25 cellular contexts compared by ENCODE assay signal in the genomic region with DNA sequence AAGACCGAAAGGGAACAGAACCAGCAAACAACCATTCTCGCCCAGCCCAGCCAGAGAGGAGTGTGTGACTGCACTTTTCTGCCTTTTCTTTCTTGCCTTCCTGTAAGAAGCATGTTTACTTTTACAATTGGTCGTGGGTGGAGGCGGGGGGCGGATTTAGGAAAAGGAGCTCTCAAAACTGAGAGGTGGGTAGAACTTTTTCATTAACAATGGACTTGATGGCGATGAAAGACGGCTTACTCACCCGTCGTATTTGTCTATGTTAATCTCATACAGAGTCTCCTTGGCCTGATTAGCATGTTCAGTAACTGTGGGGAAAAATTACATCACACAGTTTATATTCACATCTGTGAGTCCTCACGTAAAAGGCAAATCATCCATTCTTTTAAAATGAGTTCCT. TPM values are rescaled to one million over a fixed set of nuclear protein-coding genes. Genes with fewer than 3 reads are reported as not detected.
A peak's percentile ranks its signal among the peaks of the same experiment; 100 is the strongest.
DNase-seq lines count a peak whose midpoint lies in the region; ATAC-seq and TF ChIP-seq lines count a peak whose summit lies in the region.
"Had no signal": no experiment of that assay in that cellular context is flagged by ENCODE, and none has a peak within 500 bp of the region (broad histone marks: within the 10 kb centered on the region; RNA-seq: fewer than 3 reads in every experiment).

No MANE protein-coding gene starts in this region.

- TF ChIP-seq CTCF in esophagus squamous epithelium (IDR thresholded peaks at IDR 0.05) (no peak), CD14-positive monocyte (IDR thresholded peaks at IDR 0.05) (no peak)

- no peaks in the 10 kb centered on the region for H3K4me1 ChIP-seq in CD8-positive, alpha-beta memory T cell (ENCODE audit: insufficient read depth, low read length)
- H3K4me1 ChIP-seq in esophagus squamous epithelium: peaks cover 0 to 21% (median 0%) of the 10 kb centered on the region in 3 donors
- H3K4me1 ChIP-seq: left lung had no signal

- no peak for ATAC-seq in effector memory CD8-positive, alpha-beta T cell (replicated peaks)
- ATAC-seq: left lung; naive thymus-derived CD4-positive, alpha-beta T cell had no signal

- peaks cover 19% of the 10 kb centered on the region for H3K4me1 Mint-ChIP-seq in activated T-cell treated with anti-CD3 and anti-CD28 coated beads, Interleukin-2, amount 50 U/mL, for 24 hours (ENCODE audit: low read depth)
- H3K4me1 Mint-ChIP-seq in CD8-positive, alpha-beta memory T cell: peaks cover 8 to 23% (median 14%) of the 10 kb centered on the region in 3 donors
- peaks cover 7 to 15% of the 10 kb centered on the region in 2 donors for H3K4me1 Mint-ChIP-seq in effector memory CD8-positive, alpha-beta T cell (ENCODE audit: low read depth in 2 of 2)
- no peaks in the 10 kb centered on the region for H3K4me1 Mint-ChIP-seq in CD14-positive monocyte

- no peak overlapping the region for H3K27ac ChIP-seq in CD8-positive, alpha-beta memory T cell (ENCODE audit: low read depth, low read length)
- peak overlapping the region; percentile 69; the same call in 1 of the 2 replicates for H3K27ac ChIP-seq in SK-N-MC
- H3K27ac ChIP-seq in esophagus squamous epithelium: peak overlapping the region in 3 of 4 donors; percentile 29 to 44 (median 32)
- H3K27ac ChIP-seq: adrenal gland; BLaER1 treated with 17β-estradiol and CSF1 and Interleukin-3, amounts not matched to agents 10 nM and 100 nM; epithelial cell of prostate; hepatocyte; left lung; spleen; upper lobe of left lung had no signal

- peaks cover 95% of the 10 kb centered on the region for H3K36me3 Mint-ChIP-seq in activated T-cell treated with anti-CD3 and anti-CD28 coated beads, Interleukin-2, amount 50 U/mL, for 24 hours (ENCODE audit: low read depth)
- H3K36me3 Mint-ChIP-seq in CD8-positive, alpha-beta memory T cell: peaks cover 7 to 90% (median 41%) of the 10 kb centered on the region in 3 donors
- H3K36me3 Mint-ChIP-seq in effector memory CD8-positive, alpha-beta T cell (ENCODE audit: insufficient read depth): peaks cover 95% of the 10 kb centered on the region
- peaks cover 86 to 100% of the 10 kb centered on the region in 2 donors for H3K36me3 Mint-ChIP-seq in CD14-positive monocyte

- H3K36me3 ChIP-seq in CD8-positive, alpha-beta memory T cell (ENCODE audit: insufficient read depth, low read length): peaks cover 64% of the 10 kb centered on the region
- H3K36me3 ChIP-seq in SK-N-MC (ENCODE audit: insufficient read depth, low read length) (peaks cover 60% of the 10 kb centered on the region), esophagus squamous epithelium (peaks cover 15 to 84% (median 34%) of the 10 kb centered on the region in 3 donors)

- 47 to 49% methylated on average over 10 of the region's 10 CpGs for WGBS in esophagus squamous epithelium, 2 donors

- no peaks in the 10 kb centered on the region for H3K9me3 Mint-ChIP-seq in activated T-cell treated with anti-CD3 and anti-CD28 coated beads, Interleukin-2, amount 50 U/mL, for 24 hours
- no peaks in the 10 kb centered on the region for H3K9me3 Mint-ChIP-seq in CD8-positive, alpha-beta memory T cell
- H3K9me3 Mint-ChIP-seq in effector memory CD8-positive, alpha-beta T cell: no peaks in the 10 kb centered on the region
- no peaks in the 10 kb centered on the region for H3K9me3 Mint-ChIP-seq in CD14-positive monocyte
- H3K9me3 Mint-ChIP-seq: dendritic cell treated with granulocyte-macrophage colony-stimulating factor and Interleukin-4, amounts not matched to agents 40 ng/mL and 50 ng/mL, for 4 days; immature natural killer cell had no signal

- no peaks in the 10 kb centered on the region for H3K27me3 ChIP-seq in CD8-positive, alpha-beta memory T cell (ENCODE audit: insufficient read depth, low read length, poor library complexity, severe bottlenecking)
- no peaks in the 10 kb centered on the region for H3K27me3 ChIP-seq in esophagus squamous epithelium
- H3K27me3 ChIP-seq: adrenal gland; BLaER1 treated with 17β-estradiol and CSF1 and Interleukin-3, amounts not matched to agents 10 nM and 100 nM; hepatocyte; left lung; spleen; upper lobe of left lung had no signal

- intact Hi-C loops in esophagus squamous epithelium (cut with DNase I): no loop called here
- intact Hi-C loops in CD14-positive monocyte (cut with micrococcal nuclease): no loop called here

- POLR2A ChIA-PET in CD8-positive, alpha-beta memory T cell (lab: Charles Lee): no interaction called here

- no peaks in the 10 kb centered on the region for H3K9me3 ChIP-seq in CD8-positive, alpha-beta memory T cell (ENCODE audit: low read length)
- H3K9me3 ChIP-seq in SK-N-MC (ENCODE audit: low read depth, low read length): no peaks in the 10 kb centered on the region
- no peaks in the 10 kb centered on the region for H3K9me3 ChIP-seq in esophagus squamous epithelium
- H3K9me3 ChIP-seq: adrenal gland; BLaER1 treated with 17β-estradiol and CSF1 and Interleukin-3, amounts not matched to agents 10 nM and 100 nM; left lung; spleen; upper lobe of left lung had no signal

- no peak overlapping the region for H3K4me3 Mint-ChIP-seq in activated T-cell treated with anti-CD3 and anti-CD28 coated beads, Interleukin-2, amount 50 U/mL, for 24 hours
- H3K4me3 Mint-ChIP-seq in CD8-positive, alpha-beta memory T cell: no peak overlapping the region
- no peak overlapping the region for H3K4me3 Mint-ChIP-seq in effector memory CD8-positive, alpha-beta T cell
- no peak overlapping the region for H3K4me3 Mint-ChIP-seq in CD14-positive monocyte
- H3K4me3 Mint-ChIP-seq: dendritic cell treated with granulocyte-macrophage colony-stimulating factor and Interleukin-4, amounts not matched to agents 40 ng/mL and 50 ng/mL, for 4 days; immature natural killer cell; naive thymus-derived CD4-positive, alpha-beta T cell had no signal

- no peak overlapping the region for H3K4me3 ChIP-seq in CD8-positive, alpha-beta memory T cell (ENCODE audit: low read length)
- H3K4me3 ChIP-seq in SK-N-MC (no peak overlapping the region), esophagus squamous epithelium (no peak overlapping the region)
- H3K4me3 ChIP-seq: adrenal gland; BLaER1 treated with 17β-estradiol and CSF1 and Interleukin-3, amounts not matched to agents 10 nM and 100 nM; hepatocyte; left lung; spleen; upper lobe of left lung had no signal

- CTCF ChIA-PET in CD8-positive, alpha-beta memory T cell (lab: Charles Lee): no interaction called here

- H3K27me3 Mint-ChIP-seq in activated T-cell treated with anti-CD3 and anti-CD28 coated beads, Interleukin-2, amount 50 U/mL, for 24 hours: no peaks in the 10 kb centered on the region
- no peaks in the 10 kb centered on the region for H3K27me3 Mint-ChIP-seq in CD8-positive, alpha-beta memory T cell
- no peaks in the 10 kb centered on the region for H3K27me3 Mint-ChIP-seq in effector memory CD8-positive, alpha-beta T cell
- H3K27me3 Mint-ChIP-seq in CD14-positive monocyte (ENCODE audit: low read depth in 3 of 3): peaks cover 0 to 2% (median 0%) of the 10 kb centered on the region in 3 donors
- H3K27me3 Mint-ChIP-seq: dendritic cell treated with granulocyte-macrophage colony-stimulating factor and Interleukin-4, amounts not matched to agents 40 ng/mL and 50 ng/mL, for 4 days; naive thymus-derived CD4-positive, alpha-beta T cell had no signal

- H3K9ac ChIP-seq in SK-N-MC (ENCODE audit: insufficient read length): no peak overlapping the region
- H3K9ac ChIP-seq: BLaER1 treated with 17β-estradiol and CSF1 and Interleukin-3, amounts not matched to agents 10 nM and 100 nM had no signal

- no peak for TF ChIP-seq POLR2A in esophagus squamous epithelium (IDR thresholded peaks at IDR 0.05)

- peak overlapping the region; percentile 19 for H3K27ac Mint-ChIP-seq in activated T-cell treated with anti-CD3 and anti-CD28 coated beads, Interleukin-2, amount 50 U/mL, for 24 hours
- H3K27ac Mint-ChIP-seq in CD8-positive, alpha-beta memory T cell: peak overlapping the region in 5 of 8 donors; percentile 18 to 84 (median 41)
- H3K27ac Mint-ChIP-seq in effector memory CD8-positive, alpha-beta T cell: no peak overlapping the region
- H3K27ac Mint-ChIP-seq in CD14-positive monocyte: peak overlapping the region in 1 of 7 donors; percentile 10
- H3K27ac Mint-ChIP-seq: dendritic cell treated with granulocyte-macrophage colony-stimulating factor and Interleukin-4, amounts not matched to agents 40 ng/mL and 50 ng/mL, for 4 days had no signal

- DNase-seq in activated T-cell treated with anti-CD3 and anti-CD28 coated beads, Interleukin-2, amount 50 U/mL, for 24 hours: no peak
- DNase-seq in activated T-cell treated with anti-CD3 and anti-CD28 coated beads, Interleukin-2, amount 50 U/mL, for 1 hour: no peak
- no peak for DNase-seq in CD8-positive, alpha-beta memory T cell
- DNase-seq in SK-N-MC (ENCODE audit: low read depth, low spot score) (no peak), esophagus squamous epithelium (lab: John Stamatoyannopoulos, UW) (no peak), CD14-positive monocyte (ENCODE audit: low spot score) (no peak)
- no peak for DNase-seq in stimulated activated CD8-positive, alpha-beta memory T cell treated with anti-CD3 and anti-CD28 coated beads, Interleukin-4, amount 100 ng/mL, for 48 hours
- no peak for DNase-seq in effector memory CD8-positive, alpha-beta T cell
- DNase-seq: activated CD4-positive, CD25-positive, alpha-beta regulatory T cell; activated CD8-positive, alpha-beta memory T cell treated with anti-CD3 and anti-CD28 coated beads for 24 hours; adrenal gland; foreskin fibroblast; H7; immature natural killer cell; KG1; naive thymus-derived CD4-positive, alpha-beta T cell; NCI-H146; NCI-H2171 treated with DMSO at 0.1 percent for 48 hours; spleen; upper lobe of left lung had no signal

RNA-seq across cellular contexts. Expression of a gene that starts 27.2 kb away (rescaled TPM):
- total RNA-seq in CD8-positive, alpha-beta memory T cell: 10 to 100 TPM; 64.3 to 64.5 TPM
- 108 TPM for polyA plus RNA-seq in CD8-positive, alpha-beta memory T cell
- total RNA-seq in esophagus squamous epithelium: 10 to 100 TPM; 14.6 to 34.0 (median 26.6) TPM
- polyA plus RNA-seq in CD14-positive monocyte: 10 to 100 TPM; 22.4 to 24.5 TPM

RNA-seq across cellular contexts. Expression of a gene that starts 51.6 kb away (rescaled TPM):
- 10 to 100 TPM; 34.0 to 34.8 TPM for total RNA-seq in CD8-positive, alpha-beta memory T cell
- 26.6 TPM for polyA plus RNA-seq in CD8-positive, alpha-beta memory T cell
- total RNA-seq in esophagus squamous epithelium: 10 to 100 TPM; 15.6 to 21.7 (median 20.5) TPM
- 10 to 100 TPM; 25.9 to 29.5 TPM for polyA plus RNA-seq in CD14-positive monocyte

Comparison
In these comparisons a context has a peak if more than half of its experiments do, and no peak if none do; other contexts are left out.
1. H3K27ac Mint-ChIP-seq: peak in activated T-cell treated with anti-CD3 and anti-CD28 coated beads, Interleukin-2, amount 50 U/mL, for 24 hours (single experiment) and CD8-positive, alpha-beta memory T cell (5 of 8); none in effector memory CD8-positive, alpha-beta T cell (0 of 2).